In the genomic region with DNA sequence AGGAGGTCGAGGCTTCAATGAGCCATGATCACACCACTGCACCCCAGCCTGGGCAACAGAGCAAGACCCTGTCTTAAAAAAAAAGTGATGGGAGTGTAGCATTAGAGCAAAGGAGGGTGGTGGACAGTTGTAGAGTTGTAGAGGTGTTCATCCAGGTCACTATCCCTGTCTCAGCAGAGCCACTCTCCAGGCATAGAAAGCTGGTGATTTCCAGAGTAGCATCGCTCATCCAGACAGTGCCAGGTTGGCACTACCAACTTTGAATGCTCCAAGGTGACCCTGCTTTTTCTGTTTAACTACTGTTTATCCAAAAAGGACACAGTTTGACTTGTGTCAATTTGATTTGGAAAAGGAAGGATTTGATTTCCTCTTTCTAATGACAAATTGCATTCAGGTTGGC, we compare ENCODE assay signal across 16 cellular contexts.
A peak's percentile ranks its signal among the peaks of the same experiment; 100 is the strongest.
DNase-seq lines count a peak whose midpoint lies in the region; ATAC-seq and TF ChIP-seq lines count a peak whose summit lies in the region.
"Had no signal": no experiment of that assay in that cellular context is flagged by ENCODE, and none has a peak within 500 bp of the region (broad histone marks: within the 10 kb centered on the region; RNA-seq: fewer than 3 reads in every experiment).

No MANE protein-coding gene starts in this region.

- H3K4me1 ChIP-seq in heart right ventricle (peaks cover 4 to 40% (median 34%) of the 10 kb centered on the region in 9 donors), thoracic aorta (ENCODE audit: control insufficient read depth in 1 of 2, low read depth in 2 of 2) (peaks cover 13 to 43% of the 10 kb centered on the region in 2 donors)

- ATAC-seq in heart right ventricle = peak in 6 of 8 donors; percentile 43 to 66 (median 54)
- ATAC-seq in left cardiac atrium = no peak
- peak; percentile 39 for ATAC-seq in left ventricle myocardium superior
- no peak for ATAC-seq in thoracic aorta (ENCODE audit: insufficient number of reproducible peaks, low FRiP score, low read depth)
- ATAC-seq: CD8-positive, alpha-beta T cell; GM23338 had no signal

- intact Hi-C loops in heart right ventricle (cut with DNase I) (no loop called here), left cardiac atrium (cut with DNase I) (no loop called here), left ventricle myocardium superior (cut with micrococcal nuclease) (no loop called here)

- H3K36me3 ChIP-seq in heart right ventricle (no peaks in the 10 kb centered on the region), thoracic aorta (no peaks in the 10 kb centered on the region)
- H3K36me3 ChIP-seq: BLaER1 treated with 17β-estradiol and CSF1 and Interleukin-3, amounts not matched to agents 10 nM and 100 nM had no signal

- peaks cover 0 to 5% (median 0%) of the 10 kb centered on the region in 11 donors for H3K9me3 ChIP-seq in heart right ventricle
- no peaks in the 10 kb centered on the region for H3K9me3 ChIP-seq in thoracic aorta

- 65 to 68% methylated on average over 2 of the region's 2 CpGs for WGBS in heart right ventricle, 2 donors

- in situ Hi-C loops in GM13976 (cut with MboI; ENCODE audit: low sequenced_read_pairs, unreplicated experiment) = no loop called here

- H3K27ac ChIP-seq in heart right ventricle = peak overlapping the region in 9 of 10 donors; percentile 3 to 81 (median 48)
- H3K27ac ChIP-seq in thoracic aorta = peak overlapping the region; percentile 59 to 73
- H3K27ac ChIP-seq: BLaER1 treated with 17β-estradiol and CSF1 and Interleukin-3, amounts not matched to agents 10 nM and 100 nM; HL-60 had no signal

- H3K4me3 ChIP-seq in heart right ventricle (no peak overlapping the region), thoracic aorta (no peak overlapping the region)
- H3K4me3 ChIP-seq: BLaER1 treated with 17β-estradiol and CSF1 and Interleukin-3, amounts not matched to agents 10 nM and 100 nM; GM23338 had no signal

- no peak for DNase-seq in heart right ventricle
- DNase-seq in left cardiac atrium = no peak
- no peak for DNase-seq in left ventricle myocardium superior
- DNase-seq in thoracic aorta (ENCODE audit: low spot score) = no peak
- no peak for DNase-seq in NCI-H1694 treated with DMSO at 0.1 percent for 48 hours (lab: John Stamatoyannopoulos, UW)
- DNase-seq in GM13976 (ENCODE audit: low spot score) = no peak
- no peak for DNase-seq in DMS53 (lab: John Stamatoyannopoulos, UW)
- DNase-seq: Calu3; CD8-positive, alpha-beta T cell; DND-41; EL; HCEC 1CT; IMR-90 had no signal

- TF ChIP-seq CTCF in heart right ventricle (IDR thresholded peaks at IDR 0.05) (no peak), thoracic aorta (IDR thresholded peaks at IDR 0.05) (no peak), GM13976 (IDR thresholded peaks at IDR 0.05; ENCODE audit: borderline replicate concordance, control extremely low read depth, extremely low read depth, insufficient read depth, missing control alignments) (no peak)

- H3K27me3 ChIP-seq in heart right ventricle (no peaks in the 10 kb centered on the region), thoracic aorta (replicated peaks; ENCODE audit: insufficient read depth) (no peaks in the 10 kb centered on the region)
- H3K27me3 ChIP-seq: BLaER1 treated with 17β-estradiol and CSF1 and Interleukin-3, amounts not matched to agents 10 nM and 100 nM had no signal

Comparison
In these comparisons a context has a peak if more than half of its experiments do, and no peak if none do; other contexts are left out.
1. ATAC-seq: peak in heart right ventricle (6 of 8) and left ventricle myocardium superior (single experiment); none in left cardiac atrium (0 of 2) and thoracic aorta (single experiment).